In genomic region chr12:94603434-94604068, GRCh38 we compare ENCODE assay signal across 8 cellular contexts. TPM values are rescaled to one million over a fixed set of nuclear protein-coding genes. Genes with fewer than 3 reads are reported as not detected.
DNase-seq lines count a peak whose midpoint lies in the region; TF ChIP-seq lines count a peak whose summit lies in the region.

No MANE protein-coding gene starts in this region.

- no peak overlapping the region for H3K4me3 ChIP-seq in fibroblast of the aortic adventitia (ENCODE audit: low read depth, low read length)

- TF ChIP-seq CTCF in C4-2B (conservative IDR thresholded peaks at IDR 0.05) (peak; percentile 82), fibroblast of the aortic adventitia (IDR thresholded peaks at IDR 0.05; ENCODE audit: insufficient read depth, low read length) (peak; percentile 62)

- TF ChIP-seq EP300 in Ishikawa (IDR thresholded peaks at IDR 0.05; ENCODE audit: borderline replicate concordance): no peak

- peak; percentile 60 for TF ChIP-seq RAD21 in Ishikawa (IDR thresholded peaks at IDR 0.05; ENCODE audit: low read depth)

- peak; percentile 52 for DNase-seq in activated CD8-positive, alpha-beta memory T cell treated with anti-CD3 and anti-CD28 coated beads, Interleukin-2, amount 50 U/mL, for 4 hours
- DNase-seq in fibroblast of the aortic adventitia (ENCODE audit: low read depth) (peak; percentile 11), NCI-H226 (no peak), COLO829 (ENCODE audit: low spot score) (no peak), hepatic stellate cell (ENCODE audit: low spot score) (no peak)
- peak; percentile 43 to 45 for DNase-seq in stimulated activated CD4-positive, alpha-beta T cell treated with anti-CD3 and anti-CD28 coated beads, Interleukin-1b, Interleukin-23, amount 100 ng/mL, for 4 hours (ENCODE audit: low read depth in 2 of 2)

- no peak overlapping the region for H3K27ac ChIP-seq in C4-2B

TF ChIP-seq in Ishikawa, 13 proteins besides CTCF, POLR2A, EP300 and RAD21:
- TF ChIP-seq, protein P1, sequence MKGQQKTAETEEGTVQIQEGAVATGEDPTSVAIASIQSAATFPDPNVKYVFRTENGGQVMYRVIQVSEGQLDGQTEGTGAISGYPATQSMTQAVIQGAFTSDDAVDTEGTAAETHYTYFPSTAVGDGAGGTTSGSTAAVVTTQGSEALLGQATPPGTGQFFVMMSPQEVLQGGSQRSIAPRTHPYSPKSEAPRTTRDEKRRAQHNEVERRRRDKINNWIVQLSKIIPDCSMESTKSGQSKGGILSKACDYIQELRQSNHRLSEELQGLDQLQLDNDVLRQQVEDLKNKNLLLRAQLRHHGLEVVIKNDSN (IDR thresholded peaks at IDR 0.05): no peak
- no peak for TF ChIP-seq ZBTB7A (IDR thresholded peaks at IDR 0.05; ENCODE audit: low read depth)
- no peak for TF ChIP-seq CREB1 (IDR thresholded peaks at IDR 0.05; ENCODE audit: low read depth)
- TF ChIP-seq EGR1 (IDR thresholded peaks at IDR 0.05): no peak
- TF ChIP-seq TCF12 (IDR thresholded peaks at IDR 0.05; ENCODE audit: low read depth): no peak
- TF ChIP-seq TEAD4 (IDR thresholded peaks at IDR 0.05): no peak
- TF ChIP-seq NFIC (IDR thresholded peaks at IDR 0.05): no peak
- TF ChIP-seq, protein P2, sequence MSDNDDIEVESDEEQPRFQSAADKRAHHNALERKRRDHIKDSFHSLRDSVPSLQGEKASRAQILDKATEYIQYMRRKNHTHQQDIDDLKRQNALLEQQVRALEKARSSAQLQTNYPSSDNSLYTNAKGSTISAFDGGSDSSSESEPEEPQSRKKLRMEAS (IDR thresholded peaks at IDR 0.05): no peak
- TF ChIP-seq REST (IDR thresholded peaks at IDR 0.05; ENCODE audit: low read depth): no peak
- TF ChIP-seq FOXM1 (IDR thresholded peaks at IDR 0.05; ENCODE audit: borderline replicate concordance, low read depth): no peak
- no peak for TF ChIP-seq TAF1 (IDR thresholded peaks at IDR 0.05; ENCODE audit: low read depth)
- TF ChIP-seq CEBPB (IDR thresholded peaks at IDR 0.05): no peak
- no peak for TF ChIP-seq YY1 (IDR thresholded peaks at IDR 0.05; ENCODE audit: low read depth)
TF ChIP-seq in Ishikawa: peak in this region for 0.

RNA-seq across cellular contexts. Expression of gene TMCC3, which starts 46.8 kb away (rescaled TPM):
- 0.65 and 0.72 TPM in 2 replicates for total RNA-seq in fibroblast of the aortic adventitia (ENCODE audit: low replicate concordance)

Comparison
In these comparisons a context has a peak if more than half of its experiments do, and no peak if none do; other contexts are left out.
1. DNase-seq: peak in activated CD8-positive, alpha-beta memory T cell treated with anti-CD3 and anti-CD28 coated beads, Interleukin-2, amount 50 U/mL, for 4 hours (single experiment), fibroblast of the aortic adventitia (single experiment) and stimulated activated CD4-positive, alpha-beta T cell treated with anti-CD3 and anti-CD28 coated beads, Interleukin-1b, Interleukin-23, amount 100 ng/mL, for 4 hours (2 of 2); none in NCI-H226 (single experiment), COLO829 (single experiment) and hepatic stellate cell (single experiment).